Comparison of ENCODE assay signal across 8 cellular contexts in genomic region chr10:124106241-124106905, GRCh38. TPM values are rescaled to one million over a fixed set of nuclear protein-coding genes. Genes with fewer than 3 reads are reported as not detected.
A peak's percentile ranks its signal among the peaks of the same experiment; 100 is the strongest.
DNase-seq lines count a peak whose midpoint lies in the region; ATAC-seq and TF ChIP-seq lines count a peak whose summit lies in the region.

No MANE protein-coding gene starts in this region.

- H3K9me3 Mint-ChIP-seq in Calu3 (ENCODE audit: low read depth, unreplicated experiment) = no peaks in the 10 kb centered on the region
- H3K9me3 Mint-ChIP-seq in IgD-negative memory B cell = no peaks in the 10 kb centered on the region
- no peaks in the 10 kb centered on the region for H3K9me3 Mint-ChIP-seq in activated T-helper 1 cell treated with anti-CD3 and anti-CD28 coated beads, Interleukin-12 subunit alpha, Interleukin-12 subunit beta, Interleukin-2, Interleukin-4 antibody, amounts not matched to agents 30 ng/mL and 10 ng/mL and 1 ng/mL, durations not matched to agents 14 hours and 24 hours and 36 hours

- TF ChIP-seq EP300 in esophagus muscularis mucosa (IDR thresholded peaks at IDR 0.05) = no peak

- H3K36me3 Mint-ChIP-seq in Calu3 (ENCODE audit: insufficient read depth, unreplicated experiment) = no peaks in the 10 kb centered on the region
- no peaks in the 10 kb centered on the region for H3K36me3 Mint-ChIP-seq in IgD-negative memory B cell
- no peaks in the 10 kb centered on the region for H3K36me3 Mint-ChIP-seq in activated T-helper 1 cell treated with anti-CD3 and anti-CD28 coated beads, Interleukin-12 subunit alpha, Interleukin-12 subunit beta, Interleukin-2, Interleukin-4 antibody, amounts not matched to agents 30 ng/mL and 10 ng/mL and 1 ng/mL, durations not matched to agents 14 hours and 24 hours and 36 hours (ENCODE audit: low read depth)

- intact Hi-C loops in Calu3 (cut with micrococcal nuclease; ENCODE audit: unreplicated experiment) (loop anchor here (5.0 kb wide), 1 partner anchor 46 kb away; no protein-coding TSS in a partner anchor), esophagus muscularis mucosa (cut with DNase I) (loop anchor here (5.0 kb wide), 2 partner anchors 46 to 281 kb away; no protein-coding TSS in a partner anchor)
- intact Hi-C loops in activated T-helper 1 cell treated with anti-CD3 and anti-CD28 coated beads, Interleukin-12 subunit alpha, Interleukin-12 subunit beta, Interleukin-2, Interleukin-4 antibody, amounts not matched to agents 30 ng/mL and 10 ng/mL and 1 ng/mL, durations not matched to agents 14 hours and 24 hours and 36 hours (cut with micrococcal nuclease) = no loop called here

- TF ChIP-seq CTCF in Calu3 (IDR thresholded peaks at IDR 0.05; ENCODE audit: unreplicated experiment) (no peak), esophagus muscularis mucosa (IDR thresholded peaks at IDR 0.05) (no peak)

- H3K4me1 ChIP-seq in esophagus muscularis mucosa = peaks cover 11 to 36% (median 34%) of the 10 kb centered on the region in 4 donors

- DNase-seq in Calu3 = peak; percentile 61
- peak; percentile 96 for DNase-seq in esophagus muscularis mucosa (ENCODE audit: extremely low spot score)
- peak; percentile 58 for DNase-seq in pulmonary artery endothelial cell (ENCODE audit: low read depth, low spot score)
- DNase-seq in NCI-H1436 (lab: John Stamatoyannopoulos, UW) = no peak
- no peak for DNase-seq in activated T-helper 1 cell treated with anti-CD3 and anti-CD28 coated beads, Interleukin-12 subunit alpha, Interleukin-12 subunit beta, Interleukin-2, Interleukin-4 antibody, amounts not matched to agents 30 ng/mL and 10 ng/mL and 1 ng/mL, durations not matched to agents 14 hours and 24 hours and 36 hours (ENCODE audit: low spot score)
- DNase-seq in NCI-H2107 (lab: John Stamatoyannopoulos, UW) = no peak

- no TSS peak for BruUV-seq in Calu3 (replicated peaks; lab: Mats Ljungman, UMichigan)

- WGBS in esophagus muscularis mucosa = 36% methylated on average over 10 of the region's 10 CpGs

- H3K27me3 Mint-ChIP-seq in Calu3 (ENCODE audit: unreplicated experiment) = no peaks in the 10 kb centered on the region
- H3K27me3 Mint-ChIP-seq in IgD-negative memory B cell = peaks cover 1% of the 10 kb centered on the region
- H3K27me3 Mint-ChIP-seq in activated T-helper 1 cell treated with anti-CD3 and anti-CD28 coated beads, Interleukin-12 subunit alpha, Interleukin-12 subunit beta, Interleukin-2, Interleukin-4 antibody, amounts not matched to agents 30 ng/mL and 10 ng/mL and 1 ng/mL, durations not matched to agents 14 hours and 24 hours and 36 hours (ENCODE audit: insufficient read depth) = peaks cover 7% of the 10 kb centered on the region

- no peak for TF ChIP-seq POLR2A in esophagus muscularis mucosa (IDR thresholded peaks at IDR 0.05; ENCODE audit: low read depth)

- H3K4me3 Mint-ChIP-seq in Calu3 (ENCODE audit: low read depth, unreplicated experiment) (no peak overlapping the region), IgD-negative memory B cell (peak overlapping the region; percentile 54 to 93 (median 76))
- H3K4me3 Mint-ChIP-seq in activated T-helper 1 cell treated with anti-CD3 and anti-CD28 coated beads, Interleukin-12 subunit alpha, Interleukin-12 subunit beta, Interleukin-2, Interleukin-4 antibody, amounts not matched to agents 30 ng/mL and 10 ng/mL and 1 ng/mL, durations not matched to agents 14 hours and 24 hours and 36 hours = no peak overlapping the region

- H3K36me3 ChIP-seq in esophagus muscularis mucosa = no peaks in the 10 kb centered on the region

- no peaks in the 10 kb centered on the region for H3K27me3 ChIP-seq in esophagus muscularis mucosa

- H3K27ac Mint-ChIP-seq in Calu3 (ENCODE audit: unreplicated experiment) = peak overlapping the region; percentile 57
- H3K27ac Mint-ChIP-seq in IgD-negative memory B cell = peak overlapping the region; percentile 67 to 90 (median 80)
- no peak overlapping the region for H3K27ac Mint-ChIP-seq in activated T-helper 1 cell treated with anti-CD3 and anti-CD28 coated beads, Interleukin-12 subunit alpha, Interleukin-12 subunit beta, Interleukin-2, Interleukin-4 antibody, amounts not matched to agents 30 ng/mL and 10 ng/mL and 1 ng/mL, durations not matched to agents 14 hours and 24 hours and 36 hours

- H3K4me1 Mint-ChIP-seq in Calu3 (ENCODE audit: low read depth, unreplicated experiment) = peaks cover 14% of the 10 kb centered on the region
- H3K4me1 Mint-ChIP-seq in IgD-negative memory B cell = peaks cover 37 to 52% (median 50%) of the 10 kb centered on the region in 3 donors
- peaks cover 6% of the 10 kb centered on the region for H3K4me1 Mint-ChIP-seq in activated T-helper 1 cell treated with anti-CD3 and anti-CD28 coated beads, Interleukin-12 subunit alpha, Interleukin-12 subunit beta, Interleukin-2, Interleukin-4 antibody, amounts not matched to agents 30 ng/mL and 10 ng/mL and 1 ng/mL, durations not matched to agents 14 hours and 24 hours and 36 hours (ENCODE audit: low read depth)

- H3K27ac ChIP-seq in esophagus muscularis mucosa (replicated peaks in 1 of 4) = peak overlapping the region; percentile 76 to 87 (median 84)

- H3K4me3 ChIP-seq in esophagus muscularis mucosa = peak overlapping the region; percentile 9 to 37 (median 18)

- H3K9me3 ChIP-seq in esophagus muscularis mucosa = no peaks in the 10 kb centered on the region

- peak; percentile 97 for ATAC-seq in GM21447 (IDR thresholded peaks at IDR 0.05; ENCODE audit: unreplicated experiment)

- CTCF ChIA-PET in Calu3 (lab: Charles Lee) = interaction anchor here (1.2 to 1.6 kb wide), 2 partner anchors 46 to 109 kb away, joined by 3 to 4 read pairs; no protein-coding TSS in a partner anchor

RNA-seq across cellular contexts. Expression of gene CHST15, which starts 13.0 kb away (rescaled TPM):
- 18.3 and 19.3 TPM in 2 replicates for total RNA-seq in Calu3 (2022)
- 15.4 TPM for polyA plus RNA-seq in IgD-negative memory B cell
- total RNA-seq in esophagus muscularis mucosa = 10 to 100 TPM; 48.2 to 76.1 (median 62.5) TPM
- 29.0 and 36.3 TPM in 2 replicates for total RNA-seq in pulmonary artery endothelial cell
- 0.15 and 0.18 TPM in 2 replicates for total RNA-seq in activated T-helper 1 cell treated with anti-CD3 and anti-CD28 coated beads, Interleukin-12 subunit alpha, Interleukin-12 subunit beta, Interleukin-2, Interleukin-4 antibody, amounts not matched to agents 30 ng/mL and 10 ng/mL and 1 ng/mL, durations not matched to agents 14 hours and 24 hours and 36 hours

Comparison
In these comparisons a context has a peak if more than half of its experiments do, and no peak if none do; other contexts are left out.
1. DNase-seq: peak in Calu3 (single experiment), esophagus muscularis mucosa (single experiment) and pulmonary artery endothelial cell (single experiment); none in NCI-H1436 (single experiment), activated T-helper 1 cell treated with anti-CD3 and anti-CD28 coated beads, Interleukin-12 subunit alpha, Interleukin-12 subunit beta, Interleukin-2, Interleukin-4 antibody, amounts not matched to agents 30 ng/mL and 10 ng/mL and 1 ng/mL, durations not matched to agents 14 hours and 24 hours and 36 hours (single experiment) and NCI-H2107 (single experiment).
2. H3K4me3 Mint-ChIP-seq: peak in IgD-negative memory B cell (4 of 4); none in Calu3 (single experiment) and activated T-helper 1 cell treated with anti-CD3 and anti-CD28 coated beads, Interleukin-12 subunit alpha, Interleukin-12 subunit beta, Interleukin-2, Interleukin-4 antibody, amounts not matched to agents 30 ng/mL and 10 ng/mL and 1 ng/mL, durations not matched to agents 14 hours and 24 hours and 36 hours (single experiment).
3. RNA of gene CHST15, which starts 13.0 kb away (total RNA-seq): 48.2 to 76.1 TPM in esophagus muscularis mucosa, 29.0 to 36.3 TPM in pulmonary artery endothelial cell and 18.3 to 19.3 TPM in Calu3; 0.15 to 0.18 TPM in activated T-helper 1 cell treated with anti-CD3 and anti-CD28 coated beads, Interleukin-12 subunit alpha, Interleukin-12 subunit beta, Interleukin-2, Interleukin-4 antibody, amounts not matched to agents 30 ng/mL and 10 ng/mL and 1 ng/mL, durations not matched to agents 14 hours and 24 hours and 36 hours; every median in the first group is over 10 times any median in the second.